In the genomic region with DNA sequence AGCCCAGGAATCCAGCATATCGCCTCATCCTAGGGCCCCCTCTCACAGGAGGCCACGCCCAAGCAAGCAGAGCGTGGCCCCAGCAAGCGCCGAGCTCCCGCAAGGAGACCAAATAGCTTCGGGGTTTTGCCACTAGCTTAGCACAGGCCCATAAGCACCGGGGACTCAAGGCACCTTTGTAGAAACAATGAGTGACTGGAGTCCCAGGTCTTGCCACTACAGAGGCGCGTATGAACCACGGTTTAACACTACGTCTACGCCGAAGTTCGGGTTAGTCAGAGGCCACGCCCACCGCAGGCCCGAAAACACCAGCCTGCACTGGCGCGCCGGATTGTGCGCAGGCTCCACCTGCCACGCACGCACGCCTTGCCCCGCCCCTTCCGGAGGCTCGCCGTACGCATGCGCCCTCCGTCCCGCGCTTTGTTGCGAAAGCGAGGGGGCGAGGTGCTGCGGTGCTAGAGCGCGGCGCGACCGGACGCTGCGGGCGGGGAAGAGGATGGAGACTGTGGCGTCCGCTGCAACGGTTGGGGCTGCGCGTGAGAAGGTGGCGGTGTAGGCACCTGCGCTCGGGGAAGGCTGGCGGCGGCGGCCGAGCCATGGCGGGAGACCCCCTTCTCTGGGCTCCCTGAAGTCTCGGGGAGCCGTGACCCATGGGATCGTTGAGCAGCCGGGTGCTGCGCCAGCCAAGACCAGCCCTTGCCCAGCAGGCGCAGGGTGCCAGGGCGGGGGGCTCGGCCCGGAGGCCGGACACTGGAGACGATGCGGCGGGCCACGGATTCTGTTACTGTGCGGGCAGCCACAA, we compare ENCODE assay signal across 8 cellular contexts. TPM values are rescaled to one million over a fixed set of nuclear protein-coding genes. Genes with fewer than 3 reads are reported as not detected.
DNase-seq lines count a peak whose midpoint lies in the region; ATAC-seq and TF ChIP-seq lines count a peak whose summit lies in the region.

A gene with protein sequence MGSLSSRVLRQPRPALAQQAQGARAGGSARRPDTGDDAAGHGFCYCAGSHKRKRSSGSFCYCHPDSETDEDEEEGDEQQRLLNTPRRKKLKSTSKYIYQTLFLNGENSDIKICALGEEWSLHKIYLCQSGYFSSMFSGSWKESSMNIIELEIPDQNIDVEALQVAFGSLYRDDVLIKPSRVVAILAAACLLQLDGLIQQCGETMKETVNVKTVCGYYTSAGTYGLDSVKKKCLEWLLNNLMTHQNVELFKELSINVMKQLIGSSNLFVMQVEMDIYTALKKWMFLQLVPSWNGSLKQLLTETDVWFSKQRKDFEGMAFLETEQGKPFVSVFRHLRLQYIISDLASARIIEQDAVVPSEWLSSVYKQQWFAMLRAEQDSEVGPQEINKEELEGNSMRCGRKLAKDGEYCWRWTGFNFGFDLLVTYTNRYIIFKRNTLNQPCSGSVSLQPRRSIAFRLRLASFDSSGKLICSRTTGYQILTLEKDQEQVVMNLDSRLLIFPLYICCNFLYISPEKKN (plus strand): TSS at position 418 of the 802 bp plus-strand sequence. CDS start 233 bp downstream, at position 651.

- H3K27ac Mint-ChIP-seq in activated naive CD4-positive, alpha-beta T cell treated with anti-CD3 and anti-CD28 coated beads, Interleukin-2, amount 50 U/mL, for 24 hours, result peak within 1 kb of the TSS; percentile 95

- H3K9me3 Mint-ChIP-seq in activated naive CD4-positive, alpha-beta T cell treated with anti-CD3 and anti-CD28 coated beads, Interleukin-2, amount 50 U/mL, for 24 hours, result no peaks in the 10 kb centered on the region

- H3K36me3 Mint-ChIP-seq in activated naive CD4-positive, alpha-beta T cell treated with anti-CD3 and anti-CD28 coated beads, Interleukin-2, amount 50 U/mL, for 24 hours, result peaks cover 5% of the 10 kb centered on the region

- peak within 1 kb of the TSS; percentile 79 for H3K27ac ChIP-seq in temporal lobe (ENCODE audit: low read depth, low read length)

- peaks cover 52% of the 10 kb centered on the region for H3K4me1 Mint-ChIP-seq in activated naive CD4-positive, alpha-beta T cell treated with anti-CD3 and anti-CD28 coated beads, Interleukin-2, amount 50 U/mL, for 24 hours

- ATAC-seq in HG02623 (IDR thresholded peaks at IDR 0.05; ENCODE audit: unreplicated experiment) (peak; percentile 88), SK-N-SH treated with all-trans-retinoic acid at 6 μM for 48 hours (peak; percentile 95), omental fat pad (ENCODE audit: low FRiP score) (peak; percentile 97)

- DNase-seq in GM10266 (ENCODE audit: extremely low spot score) (peak; percentile 93), NCI-H1092 treated with DMSO at 0.1 percent for 48 hours (lab: John Stamatoyannopoulos, UW) (peak; percentile 88), glomerular visceral epithelial cell (ENCODE audit: extremely low spot score) (peak; percentile 95), omental fat pad (ENCODE audit: low spot score) (peak; percentile 93)

- H3K4me3 Mint-ChIP-seq in activated naive CD4-positive, alpha-beta T cell treated with anti-CD3 and anti-CD28 coated beads, Interleukin-2, amount 50 U/mL, for 24 hours, result peak within 1 kb of the TSS; percentile 92

- TF ChIP-seq CTCF in GM10266 (IDR thresholded peaks at IDR 0.05; ENCODE audit: control insufficient read depth, insufficient read depth, low read depth, missing control alignments), result no peak
- TF ChIP-seq CTCF in omental fat pad (IDR thresholded peaks at IDR 0.05), result no peak

- H3K27me3 Mint-ChIP-seq in activated naive CD4-positive, alpha-beta T cell treated with anti-CD3 and anti-CD28 coated beads, Interleukin-2, amount 50 U/mL, for 24 hours, result no peaks in the 10 kb centered on the region

TF ChIP-seq in SK-N-SH treated with all-trans-retinoic acid at 6 μM for 48 hours, 23 proteins besides CTCF, POLR2A, EP300 and RAD21:
- TF ChIP-seq, protein P1, sequence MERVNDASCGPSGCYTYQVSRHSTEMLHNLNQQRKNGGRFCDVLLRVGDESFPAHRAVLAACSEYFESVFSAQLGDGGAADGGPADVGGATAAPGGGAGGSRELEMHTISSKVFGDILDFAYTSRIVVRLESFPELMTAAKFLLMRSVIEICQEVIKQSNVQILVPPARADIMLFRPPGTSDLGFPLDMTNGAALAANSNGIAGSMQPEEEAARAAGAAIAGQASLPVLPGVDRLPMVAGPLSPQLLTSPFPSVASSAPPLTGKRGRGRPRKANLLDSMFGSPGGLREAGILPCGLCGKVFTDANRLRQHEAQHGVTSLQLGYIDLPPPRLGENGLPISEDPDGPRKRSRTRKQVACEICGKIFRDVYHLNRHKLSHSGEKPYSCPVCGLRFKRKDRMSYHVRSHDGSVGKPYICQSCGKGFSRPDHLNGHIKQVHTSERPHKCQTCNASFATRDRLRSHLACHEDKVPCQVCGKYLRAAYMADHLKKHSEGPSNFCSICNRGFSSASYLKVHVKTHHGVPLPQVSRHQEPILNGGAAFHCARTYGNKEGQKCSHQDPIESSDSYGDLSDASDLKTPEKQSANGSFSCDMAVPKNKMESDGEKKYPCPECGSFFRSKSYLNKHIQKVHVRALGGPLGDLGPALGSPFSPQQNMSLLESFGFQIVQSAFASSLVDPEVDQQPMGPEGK (CRISPR knock-in tag; IDR thresholded peaks at IDR 0.05; ENCODE audit: borderline replicate concordance), result 0 out of 2 replicates have a peak, but pooled peaks have one; percentile 15
- TF ChIP-seq, protein P2, sequence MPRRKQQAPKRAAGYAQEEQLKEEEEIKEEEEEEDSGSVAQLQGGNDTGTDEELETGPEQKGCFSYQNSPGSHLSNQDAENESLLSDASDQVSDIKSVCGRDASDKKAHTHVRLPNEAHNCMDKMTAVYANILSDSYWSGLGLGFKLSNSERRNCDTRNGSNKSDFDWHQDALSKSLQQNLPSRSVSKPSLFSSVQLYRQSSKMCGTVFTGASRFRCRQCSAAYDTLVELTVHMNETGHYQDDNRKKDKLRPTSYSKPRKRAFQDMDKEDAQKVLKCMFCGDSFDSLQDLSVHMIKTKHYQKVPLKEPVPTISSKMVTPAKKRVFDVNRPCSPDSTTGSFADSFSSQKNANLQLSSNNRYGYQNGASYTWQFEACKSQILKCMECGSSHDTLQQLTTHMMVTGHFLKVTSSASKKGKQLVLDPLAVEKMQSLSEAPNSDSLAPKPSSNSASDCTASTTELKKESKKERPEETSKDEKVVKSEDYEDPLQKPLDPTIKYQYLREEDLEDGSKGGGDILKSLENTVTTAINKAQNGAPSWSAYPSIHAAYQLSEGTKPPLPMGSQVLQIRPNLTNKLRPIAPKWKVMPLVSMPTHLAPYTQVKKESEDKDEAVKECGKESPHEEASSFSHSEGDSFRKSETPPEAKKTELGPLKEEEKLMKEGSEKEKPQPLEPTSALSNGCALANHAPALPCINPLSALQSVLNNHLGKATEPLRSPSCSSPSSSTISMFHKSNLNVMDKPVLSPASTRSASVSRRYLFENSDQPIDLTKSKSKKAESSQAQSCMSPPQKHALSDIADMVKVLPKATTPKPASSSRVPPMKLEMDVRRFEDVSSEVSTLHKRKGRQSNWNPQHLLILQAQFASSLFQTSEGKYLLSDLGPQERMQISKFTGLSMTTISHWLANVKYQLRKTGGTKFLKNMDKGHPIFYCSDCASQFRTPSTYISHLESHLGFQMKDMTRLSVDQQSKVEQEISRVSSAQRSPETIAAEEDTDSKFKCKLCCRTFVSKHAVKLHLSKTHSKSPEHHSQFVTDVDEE (CRISPR knock-in tag; IDR thresholded peaks at IDR 0.05), result 0 out of 2 replicates have a peak, but pooled peaks have one; percentile 18
- 0 out of 2 replicates have a peak, but pooled peaks have one; percentile 4 for TF ChIP-seq ZFP3 (CRISPR knock-in tag; IDR thresholded peaks at IDR 0.05)
- TF ChIP-seq ZNF565 (CRISPR knock-in tag; conservative IDR thresholded peaks at IDR 0.05; ENCODE audit: low read depth), result 0 out of 2 replicates have a peak, but pooled peaks have one; percentile 23
- TF ChIP-seq, protein P3, sequence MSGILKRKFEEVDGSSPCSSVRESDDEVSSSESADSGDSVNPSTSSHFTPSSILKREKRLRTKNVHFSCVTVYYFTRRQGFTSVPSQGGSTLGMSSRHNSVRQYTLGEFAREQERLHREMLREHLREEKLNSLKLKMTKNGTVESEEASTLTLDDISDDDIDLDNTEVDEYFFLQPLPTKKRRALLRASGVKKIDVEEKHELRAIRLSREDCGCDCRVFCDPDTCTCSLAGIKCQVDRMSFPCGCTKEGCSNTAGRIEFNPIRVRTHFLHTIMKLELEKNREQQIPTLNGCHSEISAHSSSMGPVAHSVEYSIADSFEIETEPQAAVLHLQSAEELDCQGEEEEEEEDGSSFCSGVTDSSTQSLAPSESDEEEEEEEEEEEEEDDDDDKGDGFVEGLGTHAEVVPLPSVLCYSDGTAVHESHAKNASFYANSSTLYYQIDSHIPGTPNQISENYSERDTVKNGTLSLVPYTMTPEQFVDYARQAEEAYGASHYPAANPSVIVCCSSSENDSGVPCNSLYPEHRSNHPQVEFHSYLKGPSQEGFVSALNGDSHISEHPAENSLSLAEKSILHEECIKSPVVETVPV (CRISPR knock-in tag; IDR thresholded peaks at IDR 0.05), result no peak
- TF ChIP-seq, protein P4, sequence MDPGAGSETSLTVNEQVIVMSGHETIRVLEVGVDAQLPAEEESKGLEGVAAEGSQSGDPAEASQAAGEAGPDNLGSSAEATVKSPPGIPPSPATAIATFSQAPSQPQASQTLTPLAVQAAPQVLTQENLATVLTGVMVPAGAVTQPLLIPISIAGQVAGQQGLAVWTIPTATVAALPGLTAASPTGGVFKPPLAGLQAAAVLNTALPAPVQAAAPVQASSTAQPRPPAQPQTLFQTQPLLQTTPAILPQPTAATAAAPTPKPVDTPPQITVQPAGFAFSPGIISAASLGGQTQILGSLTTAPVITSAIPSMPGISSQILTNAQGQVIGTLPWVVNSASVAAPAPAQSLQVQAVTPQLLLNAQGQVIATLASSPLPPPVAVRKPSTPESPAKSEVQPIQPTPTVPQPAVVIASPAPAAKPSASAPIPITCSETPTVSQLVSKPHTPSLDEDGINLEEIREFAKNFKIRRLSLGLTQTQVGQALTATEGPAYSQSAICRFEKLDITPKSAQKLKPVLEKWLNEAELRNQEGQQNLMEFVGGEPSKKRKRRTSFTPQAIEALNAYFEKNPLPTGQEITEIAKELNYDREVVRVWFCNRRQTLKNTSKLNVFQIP (CRISPR knock-in tag; IDR thresholded peaks at IDR 0.05; ENCODE audit: borderline replicate concordance, low read depth), result 0 out of 2 replicates have a peak, but pooled peaks have one; percentile 68

RNA-seq across cellular contexts. Expression of the gene that starts here (rescaled TPM):
- total RNA-seq in omental fat pad (10 to 100 TPM in 3 of 4 donors, 1 to 10 TPM in 1; 9.7 to 41.7 (median 20.4) TPM), temporal lobe (15.0 TPM)

Comparison
In these comparisons a context has a peak if more than half of its experiments do, and no peak if none do; other contexts are left out.
1. Peak in every context shown above with its lines: DNase-seq, ATAC-seq and H3K27ac ChIP-seq.